ENCODE assay signal across 13 cellular contexts in the genomic region with DNA sequence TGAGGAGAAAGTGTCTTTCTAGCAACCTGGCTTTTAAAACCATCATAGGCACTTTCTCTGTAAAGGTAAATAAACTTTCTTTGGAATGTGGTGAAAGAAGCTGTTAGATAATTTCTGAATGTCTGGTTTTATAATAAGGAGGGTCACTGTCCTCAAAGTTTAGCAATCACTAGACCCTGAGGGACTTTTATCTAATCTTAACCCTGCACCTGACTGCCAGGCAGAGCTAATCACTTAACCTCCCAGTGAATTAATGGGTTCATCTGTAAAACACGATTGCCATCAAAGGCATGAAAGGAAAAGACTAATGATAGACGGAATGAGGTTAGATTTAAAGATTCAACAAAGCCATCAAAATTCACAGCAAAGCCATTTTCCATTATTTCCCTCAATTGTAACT.
DNase-seq lines count a peak whose midpoint lies in the region; ATAC-seq, FAIRE-seq and TF ChIP-seq lines count a peak whose summit lies in the region.
"Had no signal": no experiment of that assay in that cellular context is flagged by ENCODE, and none has a peak within 500 bp of the region (broad histone marks: within the 10 kb centered on the region; RNA-seq: fewer than 3 reads in every experiment).

No MANE protein-coding gene starts in this region.

- no peaks in the 10 kb centered on the region for H3K36me3 ChIP-seq in iPS-18a (ENCODE audit: control insufficient read depth, low read depth, low read length)

- H3K9ac ChIP-seq in iPS-18a (ENCODE audit: low read length), result peak overlapping the region; percentile 6

- DNase-seq in GM18507 (ENCODE audit: extremely low spot score, insufficient read length, low read depth) (no peak), NCI-H82 (lab: John Stamatoyannopoulos, UW) (peak; percentile 78), NCI-H1930 (lab: John Stamatoyannopoulos, UW) (no peak)
- DNase-seq: DMS 273 treated with DMSO at 0.1 percent for 48 hours, GOT3, IMR-90, NCI-H187, NCI-H446 had no signal

- ATAC-seq in SK-N-SH treated with all-trans-retinoic acid at 6 μM for 48 hours (no peak), GM21515 (IDR thresholded peaks at IDR 0.05; ENCODE audit: unreplicated experiment) (no peak), HG03565 (IDR thresholded peaks at IDR 0.05; ENCODE audit: unreplicated experiment) (no peak)

- no peaks in the 10 kb centered on the region for H3K27me3 ChIP-seq in iPS-18a (ENCODE audit: control insufficient read depth, insufficient read depth, low read length)

- no peak overlapping the region for H3K27ac ChIP-seq in iPS-18a (ENCODE audit: low read length)
- H3K27ac ChIP-seq: SK-N-MC had no signal

- FAIRE-seq in GM18507 (lab: Jason Lieb, UNC), result peak; percentile 26

- no peak overlapping the region for H3K4me3 ChIP-seq in iPS-18a (ENCODE audit: low read length)
- H3K4me3 ChIP-seq: SK-N-MC had no signal

- no peaks in the 10 kb centered on the region for H3K9me3 ChIP-seq in iPS-18a (ENCODE audit: control insufficient read depth, low read depth, low read length)

- H3K4me1 ChIP-seq in iPS-18a (ENCODE audit: control insufficient read depth, low read depth, low read length), result peaks cover 27% of the 10 kb centered on the region

TF ChIP-seq in SK-N-SH treated with all-trans-retinoic acid at 6 μM for 48 hours, 23 proteins besides CTCF, POLR2A, EP300 and RAD21:
- TF ChIP-seq ZNF70 (CRISPR knock-in tag; IDR thresholded peaks at IDR 0.05) (no peak), ZC3H10 (CRISPR knock-in tag; IDR thresholded peaks at IDR 0.05) (no peak), PPARA (CRISPR knock-in tag; IDR thresholded peaks at IDR 0.05; ENCODE audit: borderline replicate concordance) (no peak), OSR1 (CRISPR knock-in tag; IDR thresholded peaks at IDR 0.05) (no peak), BACH2 (CRISPR knock-in tag; IDR thresholded peaks at IDR 0.05; ENCODE audit: borderline replicate concordance) (no peak), ZNF565 (CRISPR knock-in tag; conservative IDR thresholded peaks at IDR 0.05; ENCODE audit: low read depth) (no peak), GLIS3 (CRISPR knock-in tag; IDR thresholded peaks at IDR 0.05) (no peak), TCF4 (CRISPR knock-in tag; IDR thresholded peaks at IDR 0.05; ENCODE audit: borderline replicate concordance) (peak; percentile 32; the same call in 1 of the 2 replicates), ESRRG (CRISPR knock-in tag; IDR thresholded peaks at IDR 0.05) (no peak)
- TF ChIP-seq, protein P1, sequence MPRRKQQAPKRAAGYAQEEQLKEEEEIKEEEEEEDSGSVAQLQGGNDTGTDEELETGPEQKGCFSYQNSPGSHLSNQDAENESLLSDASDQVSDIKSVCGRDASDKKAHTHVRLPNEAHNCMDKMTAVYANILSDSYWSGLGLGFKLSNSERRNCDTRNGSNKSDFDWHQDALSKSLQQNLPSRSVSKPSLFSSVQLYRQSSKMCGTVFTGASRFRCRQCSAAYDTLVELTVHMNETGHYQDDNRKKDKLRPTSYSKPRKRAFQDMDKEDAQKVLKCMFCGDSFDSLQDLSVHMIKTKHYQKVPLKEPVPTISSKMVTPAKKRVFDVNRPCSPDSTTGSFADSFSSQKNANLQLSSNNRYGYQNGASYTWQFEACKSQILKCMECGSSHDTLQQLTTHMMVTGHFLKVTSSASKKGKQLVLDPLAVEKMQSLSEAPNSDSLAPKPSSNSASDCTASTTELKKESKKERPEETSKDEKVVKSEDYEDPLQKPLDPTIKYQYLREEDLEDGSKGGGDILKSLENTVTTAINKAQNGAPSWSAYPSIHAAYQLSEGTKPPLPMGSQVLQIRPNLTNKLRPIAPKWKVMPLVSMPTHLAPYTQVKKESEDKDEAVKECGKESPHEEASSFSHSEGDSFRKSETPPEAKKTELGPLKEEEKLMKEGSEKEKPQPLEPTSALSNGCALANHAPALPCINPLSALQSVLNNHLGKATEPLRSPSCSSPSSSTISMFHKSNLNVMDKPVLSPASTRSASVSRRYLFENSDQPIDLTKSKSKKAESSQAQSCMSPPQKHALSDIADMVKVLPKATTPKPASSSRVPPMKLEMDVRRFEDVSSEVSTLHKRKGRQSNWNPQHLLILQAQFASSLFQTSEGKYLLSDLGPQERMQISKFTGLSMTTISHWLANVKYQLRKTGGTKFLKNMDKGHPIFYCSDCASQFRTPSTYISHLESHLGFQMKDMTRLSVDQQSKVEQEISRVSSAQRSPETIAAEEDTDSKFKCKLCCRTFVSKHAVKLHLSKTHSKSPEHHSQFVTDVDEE (CRISPR knock-in tag; IDR thresholded peaks at IDR 0.05), result 0 out of 2 replicates have a peak, but pooled peaks have one; percentile 24
- TF ChIP-seq, protein P2, sequence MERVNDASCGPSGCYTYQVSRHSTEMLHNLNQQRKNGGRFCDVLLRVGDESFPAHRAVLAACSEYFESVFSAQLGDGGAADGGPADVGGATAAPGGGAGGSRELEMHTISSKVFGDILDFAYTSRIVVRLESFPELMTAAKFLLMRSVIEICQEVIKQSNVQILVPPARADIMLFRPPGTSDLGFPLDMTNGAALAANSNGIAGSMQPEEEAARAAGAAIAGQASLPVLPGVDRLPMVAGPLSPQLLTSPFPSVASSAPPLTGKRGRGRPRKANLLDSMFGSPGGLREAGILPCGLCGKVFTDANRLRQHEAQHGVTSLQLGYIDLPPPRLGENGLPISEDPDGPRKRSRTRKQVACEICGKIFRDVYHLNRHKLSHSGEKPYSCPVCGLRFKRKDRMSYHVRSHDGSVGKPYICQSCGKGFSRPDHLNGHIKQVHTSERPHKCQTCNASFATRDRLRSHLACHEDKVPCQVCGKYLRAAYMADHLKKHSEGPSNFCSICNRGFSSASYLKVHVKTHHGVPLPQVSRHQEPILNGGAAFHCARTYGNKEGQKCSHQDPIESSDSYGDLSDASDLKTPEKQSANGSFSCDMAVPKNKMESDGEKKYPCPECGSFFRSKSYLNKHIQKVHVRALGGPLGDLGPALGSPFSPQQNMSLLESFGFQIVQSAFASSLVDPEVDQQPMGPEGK (CRISPR knock-in tag; IDR thresholded peaks at IDR 0.05; ENCODE audit: borderline replicate concordance), result no peak
